Comparison of ENCODE assay signal across 15 cellular contexts in the genomic region with DNA sequence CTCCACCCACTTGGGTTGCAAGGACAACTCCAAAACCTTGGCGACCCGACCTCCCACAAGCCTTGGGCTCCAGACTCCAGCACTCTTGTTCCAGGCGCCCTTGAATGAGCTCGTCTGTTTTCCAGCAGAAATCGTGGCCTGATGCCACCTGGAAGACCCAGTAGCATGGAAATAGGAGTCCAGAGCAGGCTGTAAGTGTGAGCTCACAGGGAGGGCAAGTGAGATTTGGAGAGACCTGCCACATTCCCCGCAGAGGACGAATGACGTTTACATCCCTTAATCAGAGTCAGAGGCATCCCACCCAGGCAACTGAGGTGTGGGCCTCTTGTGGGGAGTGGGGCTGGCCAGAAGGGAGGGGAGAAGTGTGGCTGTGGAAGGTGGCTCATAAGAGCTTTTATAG.
A peak's percentile ranks its signal among the peaks of the same experiment; 100 is the strongest.
DNase-seq lines count a peak whose midpoint lies in the region; ATAC-seq, FAIRE-seq and TF ChIP-seq lines count a peak whose summit lies in the region.
"Had no signal": no experiment of that assay in that cellular context is flagged by ENCODE, and none has a peak within 500 bp of the region (broad histone marks: within the 10 kb centered on the region; RNA-seq: fewer than 3 reads in every experiment).

No MANE protein-coding gene starts in this region.

- no peaks in the 10 kb centered on the region for H3K9me3 ChIP-seq in Caco-2
- H3K9me3 ChIP-seq in astrocyte (ENCODE audit: insufficient read depth, low read depth, low read length), result no peaks in the 10 kb centered on the region
- no peaks in the 10 kb centered on the region for H3K9me3 ChIP-seq in heart right ventricle
- H3K9me3 ChIP-seq in psoas muscle, result no peaks in the 10 kb centered on the region
- H3K9me3 ChIP-seq: prostate gland, transverse colon had no signal

- no peak overlapping the region for H3K9ac ChIP-seq in astrocyte (ENCODE audit: low read length)
- H3K9ac ChIP-seq: KMS-11 had no signal

- no peak for FAIRE-seq in astrocyte (lab: Jason Lieb, UNC)
- FAIRE-seq: endothelial cell of umbilical vein had no signal

- peaks cover 11% of the 10 kb centered on the region for H3K79me2 ChIP-seq in astrocyte (ENCODE audit: insufficient read depth, low read length)

- no peaks in the 10 kb centered on the region for H3K36me3 ChIP-seq in Caco-2 (ENCODE audit: control insufficient read depth, insufficient read depth, low read length)
- no peaks in the 10 kb centered on the region for H3K36me3 ChIP-seq in astrocyte (ENCODE audit: insufficient read depth, low read length)
- no peaks in the 10 kb centered on the region for H3K36me3 ChIP-seq in heart right ventricle
- H3K36me3 ChIP-seq in psoas muscle (ENCODE audit: insufficient read depth in 1 of 2, low read depth in 1 of 2), result no peaks in the 10 kb centered on the region
- H3K36me3 ChIP-seq: prostate gland, transverse colon had no signal

- H3K27ac ChIP-seq in astrocyte (ENCODE audit: low read depth, low read length) (no peak overlapping the region), heart right ventricle (peak overlapping the region in 1 of 10 donors; percentile 37), psoas muscle (peak overlapping the region; percentile 27)
- H3K27ac ChIP-seq: KMS-11, prostate gland, transverse colon had no signal

- H3K27me3 Mint-ChIP-seq in Caco-2 (ENCODE audit: insufficient read depth, unreplicated experiment) (no peaks in the 10 kb centered on the region), astrocyte (ENCODE audit: low read depth, unreplicated experiment) (no peaks in the 10 kb centered on the region)
- H3K27me3 Mint-ChIP-seq: activated CD8-positive, alpha-beta T cell treated with anti-CD3 and anti-CD28 coated beads for 36 hours had no signal

- H3K4me2 ChIP-seq in astrocyte (ENCODE audit: low read length), result no peak overlapping the region
- H3K4me2 ChIP-seq: KMS-11 had no signal

- ATAC-seq in heart right ventricle (peak; percentile 31 to 70 (median 67)), psoas muscle (peak; percentile 24 to 71 (median 32)), GM18502 (IDR thresholded peaks at IDR 0.05; ENCODE audit: poor library complexity, unreplicated experiment) (no peak)
- ATAC-seq: activated CD8-positive, alpha-beta T cell treated with anti-CD3 and anti-CD28 coated beads for 36 hours had no signal

- POLR2A ChIA-PET in Caco-2 (lab: Charles Lee), result no interaction called here

- H3K27me3 ChIP-seq in Caco-2 (replicated peaks; ENCODE audit: control insufficient read depth, insufficient read depth, low read length) (no peaks in the 10 kb centered on the region), astrocyte (ENCODE audit: insufficient read depth, low read length) (no peaks in the 10 kb centered on the region), heart right ventricle (peaks cover 0 to 17% (median 0%) of the 10 kb centered on the region in 7 donors), psoas muscle (ENCODE audit: insufficient read depth in 3 of 3, low read length in 2 of 3) (no peaks in the 10 kb centered on the region)
- H3K27me3 ChIP-seq: transverse colon had no signal

- H3K4me3 ChIP-seq in Caco-2 (ENCODE audit: low read depth, low read length), result no peak overlapping the region
- no peak overlapping the region for H3K4me3 ChIP-seq in astrocyte (ENCODE audit: insufficient read depth, low read depth, low read length)
- H3K4me3 ChIP-seq in heart right ventricle, result no peak overlapping the region
- H3K4me3 ChIP-seq in psoas muscle, result no peak overlapping the region
- H3K4me3 ChIP-seq: prostate gland, transverse colon had no signal

- H3K9me3 Mint-ChIP-seq in Caco-2 (ENCODE audit: unreplicated experiment), result no peaks in the 10 kb centered on the region
- peaks cover 1% of the 10 kb centered on the region for H3K9me3 Mint-ChIP-seq in astrocyte (ENCODE audit: unreplicated experiment)
- H3K9me3 Mint-ChIP-seq: activated CD8-positive, alpha-beta T cell treated with anti-CD3 and anti-CD28 coated beads for 36 hours had no signal

- DNase-seq in Caco-2 (no peak), astrocyte (ENCODE audit: low read depth) (no peak), heart right ventricle (peak; percentile 25 to 39), psoas muscle (peak; percentile 56 to 75), NCI-H748 (lab: John Stamatoyannopoulos, UW; ENCODE audit: unreplicated experiment) (no peak)
- no peak for DNase-seq in stimulated activated CD4-positive, alpha-beta T cell treated with anti-CD3 and anti-CD28 coated beads, Interleukin-12 subunit alpha, Interleukin-12 subunit beta, amount 100 ng/mL, for 4 hours
- DNase-seq in activated effector memory CD4-positive, alpha-beta T cell treated with Interleukin-2 at 50 U/mL for 16 hours, result no peak
- DNase-seq: activated CD8-positive, alpha-beta T cell treated with anti-CD3 and anti-CD28 coated beads for 36 hours; NCI-H1105 treated with DMSO at 0.1 percent for 48 hours; stimulated activated CD4-positive, alpha-beta T cell treated with anti-CD3 and anti-CD28 coated beads, Interleukin-1b, Interleukin-23, amount 100 ng/mL, for 48 hours; transverse colon had no signal

- intact Hi-C loops in Caco-2 (cut with micrococcal nuclease; ENCODE audit: unreplicated experiment) (no loop called here), heart right ventricle (cut with DNase I) (no loop called here), psoas muscle (cut with DNase I) (no loop called here)

- H3K4me1 Mint-ChIP-seq in Caco-2 (ENCODE audit: low read depth, unreplicated experiment), result peaks cover 14% of the 10 kb centered on the region
- H3K4me1 Mint-ChIP-seq in astrocyte (ENCODE audit: low read depth, unreplicated experiment), result peaks cover 18% of the 10 kb centered on the region

- CTCF ChIA-PET in Caco-2 (lab: Charles Lee), result no interaction called here

- no peak overlapping the region for H2AFZ ChIP-seq in astrocyte (ENCODE audit: low read depth, low read length)

- H4K20me1 ChIP-seq in astrocyte (ENCODE audit: insufficient read depth, low read length), result no peaks in the 10 kb centered on the region

- TF ChIP-seq CTCF in Caco-2 (IDR thresholded peaks at IDR 0.05; ENCODE audit: insufficient read depth in 1 of 2, low read depth in 1 of 2, low read length in 1 of 2, severe bottlenecking in 1 of 2, unreplicated experiment in 1 of 2), result no peak
- TF ChIP-seq CTCF in astrocyte (IDR thresholded peaks at IDR 0.05; ENCODE audit: insufficient read depth, low read depth, low read length), result no peak
- TF ChIP-seq CTCF in heart right ventricle (IDR thresholded peaks at IDR 0.05), result no peak
- TF ChIP-seq CTCF in psoas muscle (IDR thresholded peaks at IDR 0.05), result no peak

- no TSS peak for BruUV-seq in Caco-2 (replicated peaks; lab: Mats Ljungman, UMichigan)

- H3K4me1 ChIP-seq in Caco-2 (0 out of 2 replicates have a peak, but pooled peaks cover 4% of the 10 kb centered on the region), astrocyte (ENCODE audit: insufficient read depth, low read length) (no peaks in the 10 kb centered on the region), heart right ventricle (peaks cover 0 to 39% (median 10%) of the 10 kb centered on the region in 9 donors), psoas muscle (peaks cover 21% of the 10 kb centered on the region)

- no peak overlapping the region for H3K4me3 Mint-ChIP-seq in Caco-2 (ENCODE audit: unreplicated experiment)
- H3K4me3 Mint-ChIP-seq in astrocyte (ENCODE audit: unreplicated experiment), result no peak overlapping the region
- H3K4me3 Mint-ChIP-seq: activated CD8-positive, alpha-beta T cell treated with anti-CD3 and anti-CD28 coated beads for 36 hours had no signal

- WGBS in heart right ventricle, 2 donors, result 63 to 73% methylated on average over 8 of the region's 8 CpGs
- WGBS in psoas muscle, 3 donors, result 17 to 31% (median 24%) methylated on average over 8 of the region's 8 CpGs

- H3K27ac Mint-ChIP-seq in Caco-2 (ENCODE audit: unreplicated experiment) (peak overlapping the region; percentile 3), astrocyte (ENCODE audit: unreplicated experiment) (peak overlapping the region; percentile 51)
- H3K27ac Mint-ChIP-seq: activated CD8-positive, alpha-beta T cell treated with anti-CD3 and anti-CD28 coated beads for 36 hours had no signal

- H3K36me3 Mint-ChIP-seq in Caco-2 (ENCODE audit: insufficient read depth, unreplicated experiment), result no peaks in the 10 kb centered on the region
- H3K36me3 Mint-ChIP-seq in astrocyte (ENCODE audit: low read depth, unreplicated experiment), result no peaks in the 10 kb centered on the region

Comparison
In these comparisons a context has a peak if more than half of its experiments do, and no peak if none do; other contexts are left out.
1. DNase-seq: peak in heart right ventricle (2 of 2) and psoas muscle (2 of 2); none in Caco-2 (0 of 2), astrocyte (single experiment), NCI-H748 (single experiment), stimulated activated CD4-positive, alpha-beta T cell treated with anti-CD3 and anti-CD28 coated beads, Interleukin-12 subunit alpha, Interleukin-12 subunit beta, amount 100 ng/mL, for 4 hours (single experiment) and activated effector memory CD4-positive, alpha-beta T cell treated with Interleukin-2 at 50 U/mL for 16 hours (single experiment).